Comparison of ENCODE assay signal across 11 cellular contexts in genomic region chr15:67501836-67502461, GRCh38. TPM values are rescaled to one million over a fixed set of nuclear protein-coding genes. Genes with fewer than 3 reads are reported as not detected.
DNase-seq lines count a peak whose midpoint lies in the region; ATAC-seq and TF ChIP-seq lines count a peak whose summit lies in the region.
"Had no signal": no experiment of that assay in that cellular context is flagged by ENCODE, and none has a peak within 500 bp of the region (broad histone marks: within the 10 kb centered on the region; RNA-seq: fewer than 3 reads in every experiment).

No MANE protein-coding gene starts in this region.

- H3K4me2 ChIP-seq in OCI-LY3 (ENCODE audit: low read length): peak overlapping the region; percentile 31

- H3K9ac ChIP-seq in OCI-LY3 (ENCODE audit: low read length): no peak overlapping the region

- no peaks in the 10 kb centered on the region for H4K20me1 ChIP-seq in OCI-LY3 (ENCODE audit: insufficient read depth, low read length)

- DNase-seq in right cardiac atrium (peak in 1 of 3 donors; percentile 34), cardiac septum (ENCODE audit: low spot score) (no peak), esophagus muscularis mucosa (ENCODE audit: extremely low spot score) (no peak), SHP77 (lab: John Stamatoyannopoulos, UW) (no peak), NCI-H2196 (lab: John Stamatoyannopoulos, UW; ENCODE audit: unreplicated experiment) (no peak)
- no peak for DNase-seq in stimulated activated CD4-positive, alpha-beta T cell treated with anti-CD3 and anti-CD28 coated beads, Interleukin-4, amount 100 ng/mL, for 24 hours
- DNase-seq: activated CD4-positive, alpha-beta T cell treated with anti-CD3 and anti-CD28 coated beads, Interleukin-2, amount 50 U/mL, for 1 hour; activated effector memory CD4-positive, alpha-beta T cell treated with Interleukin-2 at 50 U/mL for 16 hours; natural killer cell had no signal

- no peak overlapping the region for H3K27ac ChIP-seq in right cardiac atrium (ENCODE audit: low read length)
- no peak overlapping the region for H3K27ac ChIP-seq in OCI-LY3 (ENCODE audit: low read length)
- no peak overlapping the region for H3K27ac ChIP-seq in esophagus muscularis mucosa (replicated peaks in 1 of 4)

- H3K36me3 ChIP-seq in OCI-LY3 (replicated peaks; ENCODE audit: low read depth, low read length) (no peaks in the 10 kb centered on the region), esophagus muscularis mucosa (no peaks in the 10 kb centered on the region)

- no peaks in the 10 kb centered on the region for H3K79me2 ChIP-seq in OCI-LY3 (ENCODE audit: low read length)

- no peak for TF ChIP-seq CTCF in OCI-LY3 (IDR thresholded peaks at IDR 0.05; ENCODE audit: low read depth, low read length)
- TF ChIP-seq CTCF in esophagus muscularis mucosa (IDR thresholded peaks at IDR 0.05): no peak

- no peaks in the 10 kb centered on the region for H3K4me1 ChIP-seq in right cardiac atrium (ENCODE audit: control insufficient read depth, insufficient read depth, low read length)
- peaks cover 27% of the 10 kb centered on the region for H3K4me1 ChIP-seq in OCI-LY3 (ENCODE audit: low read length)
- peaks cover 0 to 6% (median 0%) of the 10 kb centered on the region in 4 donors for H3K4me1 ChIP-seq in esophagus muscularis mucosa

- H3K9me3 ChIP-seq in right cardiac atrium (ENCODE audit: control insufficient read depth, low read length) (no peaks in the 10 kb centered on the region), OCI-LY3 (ENCODE audit: insufficient read depth, low read length) (no peaks in the 10 kb centered on the region), esophagus muscularis mucosa (no peaks in the 10 kb centered on the region)

- intact Hi-C loops in right cardiac atrium (cut with DNase I) (no loop called here), cardiac septum (cut with DNase I) (loop anchor here (5.0 kb wide), 1 partner anchor 335 kb away; no protein-coding TSS in a partner anchor), esophagus muscularis mucosa (cut with DNase I) (no loop called here)

- H3K27me3 ChIP-seq in right cardiac atrium (ENCODE audit: control insufficient read depth, insufficient read depth) (no peaks in the 10 kb centered on the region), OCI-LY3 (ENCODE audit: low read depth, low read length) (no peaks in the 10 kb centered on the region), esophagus muscularis mucosa (no peaks in the 10 kb centered on the region)

- TF ChIP-seq EP300 in esophagus muscularis mucosa (IDR thresholded peaks at IDR 0.05): no peak

- peak overlapping the region; percentile 32 for H3K4me3 ChIP-seq in right cardiac atrium (ENCODE audit: low read length)
- peak overlapping the region; percentile 28; the same call in 1 of the 2 replicates for H3K4me3 ChIP-seq in OCI-LY3 (ENCODE audit: low read length)
- H3K4me3 ChIP-seq in esophagus muscularis mucosa: peak overlapping the region in 3 of 4 donors; percentile 1 to 28 (median 2)

- WGBS in right cardiac atrium: 59% methylated on average over 13 of the region's 13 CpGs
- 66% methylated on average over 13 of the region's 13 CpGs for WGBS in esophagus muscularis mucosa

- no peak for TF ChIP-seq POLR2A in esophagus muscularis mucosa (IDR thresholded peaks at IDR 0.05; ENCODE audit: low read depth)

- no peak overlapping the region for H2AFZ ChIP-seq in OCI-LY3 (ENCODE audit: low read depth, low read length)

- ATAC-seq in right cardiac atrium: peak in 1 of 2 donors; percentile 64
- no peak for ATAC-seq in GM18858 (IDR thresholded peaks at IDR 0.05; ENCODE audit: unreplicated experiment)

RNA-seq across cellular contexts. Expression of gene C15orf61, which starts 19.0 kb away (rescaled TPM):
- 10 to 100 TPM; 10.1 to 11.1 (median 10.3) TPM for total RNA-seq in right cardiac atrium
- 5.9 TPM for polyA plus RNA-seq in right cardiac atrium
- total RNA-seq in cardiac septum: 7.6 TPM
- 1 to 10 TPM; 3.8 to 8.1 (median 5.7) TPM for total RNA-seq in esophagus muscularis mucosa

RNA-seq across cellular contexts. Expression of gene MAP2K5, which starts 40.6 kb away (rescaled TPM):
- total RNA-seq in right cardiac atrium (10 to 100 TPM; 12.5 to 16.6 (median 15.4) TPM), cardiac septum (28.2 TPM), esophagus muscularis mucosa (10 to 100 TPM in 3 of 4 donors, 1 to 10 TPM in 1; 7.8 to 11.9 (median 10.6) TPM)
- 9.0 TPM for polyA plus RNA-seq in right cardiac atrium
